Comparison of ENCODE assay signal across 8 cellular contexts in genomic region chr7:39952791-39953190, GRCh38. TPM values are rescaled to one million over a fixed set of nuclear protein-coding genes. Genes with fewer than 3 reads are reported as not detected.
DNase-seq lines count a peak whose midpoint lies in the region; ATAC-seq and TF ChIP-seq lines count a peak whose summit lies in the region.

No MANE protein-coding gene starts in this region.

- peak overlapping the region; percentile 87 for H3K4me3 Mint-ChIP-seq in osteocyte (ENCODE audit: unreplicated experiment)

- H3K36me3 Mint-ChIP-seq in osteocyte (ENCODE audit: unreplicated experiment) = peaks cover 4% of the 10 kb centered on the region

- H3K27ac Mint-ChIP-seq in osteocyte (ENCODE audit: unreplicated experiment) = peak overlapping the region; percentile 77

- DNase-seq in DND-41 (no peak), osteocyte (ENCODE audit: extremely low spot score, unreplicated experiment) (no peak), NCI-H1092 (lab: John Stamatoyannopoulos, UW) (no peak), NCI-H2227 (lab: John Stamatoyannopoulos, UW; ENCODE audit: unreplicated experiment) (no peak), NCI-H226 (no peak)

- peaks cover 56% of the 10 kb centered on the region for H3K4me1 ChIP-seq in DND-41 (ENCODE audit: insufficient read depth, low read length)
- peaks cover 62% of the 10 kb centered on the region for H3K4me1 ChIP-seq in OCI-LY1 (ENCODE audit: insufficient read depth, low read length, severe bottlenecking)
- peaks cover 17% of the 10 kb centered on the region for H3K4me1 ChIP-seq in endocrine pancreas (ENCODE audit: control insufficient read depth, insufficient read depth, low read length)

- H3K4me2 ChIP-seq in DND-41 (ENCODE audit: insufficient read depth, low read length) = peak overlapping the region; percentile 97
- peak overlapping the region; percentile 88 for H3K4me2 ChIP-seq in OCI-LY1 (ENCODE audit: low read length)

- H3K4me3 ChIP-seq in DND-41 (ENCODE audit: low read depth in 1 of 2, low read length in 2 of 2) = peak overlapping the region; percentile 94 to 99
- H3K4me3 ChIP-seq in OCI-LY1 (ENCODE audit: low read depth, low read length, poor library complexity, severe bottlenecking) = peak overlapping the region; percentile 70
- peak overlapping the region; percentile 94 for H3K4me3 ChIP-seq in endocrine pancreas (ENCODE audit: control insufficient read depth, insufficient read depth, low read length)

- H3K9me3 Mint-ChIP-seq in osteocyte (ENCODE audit: unreplicated experiment) = no peaks in the 10 kb centered on the region

- no peaks in the 10 kb centered on the region for H3K9me3 ChIP-seq in DND-41 (ENCODE audit: insufficient read depth, low read length, severe bottlenecking)
- no peaks in the 10 kb centered on the region for H3K9me3 ChIP-seq in OCI-LY1 (ENCODE audit: low read length)
- no peaks in the 10 kb centered on the region for H3K9me3 ChIP-seq in endocrine pancreas (ENCODE audit: control insufficient read depth, low read length)

- H3K27me3 Mint-ChIP-seq in osteocyte (ENCODE audit: unreplicated experiment) = no peaks in the 10 kb centered on the region

- no peaks in the 10 kb centered on the region for H3K9me2 ChIP-seq in OCI-LY1 (ENCODE audit: low read depth, low read length)

- H3K36me3 ChIP-seq in DND-41 (ENCODE audit: insufficient read depth, low read length) (peaks cover 32% of the 10 kb centered on the region), OCI-LY1 (ENCODE audit: insufficient read depth, low read length) (peaks cover 21% of the 10 kb centered on the region), endocrine pancreas (ENCODE audit: control insufficient read depth, insufficient read depth, low read length) (no peaks in the 10 kb centered on the region)

- no peaks in the 10 kb centered on the region for H3F3A ChIP-seq in OCI-LY1 (ENCODE audit: insufficient read depth, low read length)

- H4K20me1 ChIP-seq in DND-41 (ENCODE audit: insufficient read depth, low read length) (peaks cover 64% of the 10 kb centered on the region), OCI-LY1 (ENCODE audit: insufficient read depth, low read length) (0 out of 2 replicates have a peak, but pooled peaks cover 4% of the 10 kb centered on the region)

- TF ChIP-seq CTCF in DND-41 (IDR thresholded peaks at IDR 0.05; ENCODE audit: borderline replicate concordance, extremely low read depth, low read length, poor library complexity, severe bottlenecking) = no peak
- TF ChIP-seq CTCF in OCI-LY1 (IDR thresholded peaks at IDR 0.05; ENCODE audit: low read length) = no peak
- TF ChIP-seq CTCF in osteocyte (IDR thresholded peaks at IDR 0.05) = no peak

- ATAC-seq in DND-41 (ENCODE audit: insufficient read depth, low read depth) (no peak), HG03196 (IDR thresholded peaks at IDR 0.05; ENCODE audit: unreplicated experiment) (no peak)

- H3K27ac ChIP-seq in DND-41 (ENCODE audit: low read length) (peak overlapping the region; percentile 12; the same call in 1 of the 2 replicates), OCI-LY1 (ENCODE audit: low read depth, low read length, poor library complexity, severe bottlenecking) (peak overlapping the region; percentile 38)

- H3K79me2 ChIP-seq in DND-41 (ENCODE audit: insufficient read depth, low read length) (peaks cover 88% of the 10 kb centered on the region), OCI-LY1 (ENCODE audit: insufficient read depth, low read length) (peaks cover 66% of the 10 kb centered on the region)

- H3K27me3 ChIP-seq in DND-41 (ENCODE audit: insufficient read depth, low read length, poor library complexity) (no peaks in the 10 kb centered on the region), OCI-LY1 (ENCODE audit: insufficient read depth, low read length) (no peaks in the 10 kb centered on the region), endocrine pancreas (ENCODE audit: control insufficient read depth, insufficient read depth, low read length) (no peaks in the 10 kb centered on the region)

- H3K4me1 Mint-ChIP-seq in osteocyte (ENCODE audit: unreplicated experiment) = peaks cover 52% of the 10 kb centered on the region

- H3K9ac ChIP-seq in DND-41 (ENCODE audit: low read depth, low read length) (peak overlapping the region; percentile 66), OCI-LY1 (ENCODE audit: low read length) (peak overlapping the region; percentile 82), endocrine pancreas (ENCODE audit: control insufficient read depth, insufficient read depth, low read length) (no peak overlapping the region)

- H2AFZ ChIP-seq in DND-41 (ENCODE audit: low read depth, low read length) (no peak overlapping the region), OCI-LY1 (ENCODE audit: low read length) (no peak overlapping the region)

RNA-seq across cellular contexts. Expression of gene CDK13, which starts 2.7 kb away (rescaled TPM):
- 58.7 and 60.6 TPM in 2 replicates for total RNA-seq in osteocyte
